In genomic region chr11:93653080-93653479, GRCh38 we compare ENCODE assay signal across 23 cellular contexts. TPM values are rescaled to one million over a fixed set of nuclear protein-coding genes. Genes with fewer than 3 reads are reported as not detected.
DNase-seq lines count a peak whose midpoint lies in the region; ATAC-seq and TF ChIP-seq lines count a peak whose summit lies in the region.
"Had no signal": no experiment of that assay in that cellular context is flagged by ENCODE, and none has a peak within 500 bp of the region (broad histone marks: within the 10 kb centered on the region; RNA-seq: fewer than 3 reads in every experiment).

No MANE protein-coding gene starts in this region.

- peak; percentile 51 for ATAC-seq in GM18861 (IDR thresholded peaks at IDR 0.05; ENCODE audit: unreplicated experiment)
- peak; percentile 75 for ATAC-seq in HG02610 (IDR thresholded peaks at IDR 0.05; ENCODE audit: unreplicated experiment)
- ATAC-seq in HG03432 (IDR thresholded peaks at IDR 0.05; ENCODE audit: unreplicated experiment) = peak; percentile 67
- no peak for ATAC-seq in HG03159 (IDR thresholded peaks at IDR 0.05; ENCODE audit: unreplicated experiment)
- ATAC-seq: left ventricle myocardium superior, right lobe of liver, Right ventricle myocardium inferior, T-cell had no signal

- intact Hi-C loops in CD14-positive monocyte (cut with micrococcal nuclease) = loop anchor here (5.0 to 10.0 kb wide), 4 partner anchors 108 to 418 kb away; partner anchors contain the start of gene SMCO4 (in 2 of the 2)

- no peak for DNase-seq in CD14-positive monocyte (ENCODE audit: low spot score)
- DNase-seq in HCEC 1CT = no peak
- no peak for DNase-seq in NCI-H1436 treated with DMSO at 0.1 percent for 48 hours (lab: John Stamatoyannopoulos, UW)
- no peak for DNase-seq in COLO668 (lab: John Stamatoyannopoulos, UW; ENCODE audit: unreplicated experiment)
- DNase-seq: anterior cingulate cortex; CD4-positive, alpha-beta T cell; DMS79 treated with DMSO at 0.1 percent for 48 hours; effector CD8-positive, alpha-beta T cell; glutamatergic neuron; left ventricle myocardium superior; mucosa of descending colon; NCI-H1694; NCI-H226; NK-92 treated with Interleukin-12 subunit alpha and Interleukin-12 subunit beta, amount 100 ng/mL, for 24 hours; nucleus accumbens; right lobe of liver; T-cell had no signal

- H3K4me1 Mint-ChIP-seq in CD14-positive monocyte = peaks cover 39% of the 10 kb centered on the region
- H3K4me1 Mint-ChIP-seq: central memory CD8-positive, alpha-beta T cell had no signal

- H3K9me3 Mint-ChIP-seq in CD14-positive monocyte = peaks cover 3 to 12% (median 8%) of the 10 kb centered on the region in 7 donors
- H3K9me3 Mint-ChIP-seq: CD4-positive, alpha-beta T cell; central memory CD8-positive, alpha-beta T cell; T-cell had no signal

- TF ChIP-seq CTCF in CD14-positive monocyte (IDR thresholded peaks at IDR 0.05) = no peak

- H3K27me3 Mint-ChIP-seq in CD14-positive monocyte (ENCODE audit: low read depth in 3 of 3) = peaks cover 0 to 9% (median 2%) of the 10 kb centered on the region in 3 donors

- peak overlapping the region in 5 of 7 donors; percentile 35 to 92 (median 87) for H3K27ac Mint-ChIP-seq in CD14-positive monocyte
- H3K27ac Mint-ChIP-seq: CD4-positive, alpha-beta T cell had no signal

- H3K36me3 Mint-ChIP-seq in CD14-positive monocyte = peaks cover 0 to 3% of the 10 kb centered on the region in 2 donors
- H3K36me3 Mint-ChIP-seq: T-cell had no signal

- H3K4me3 Mint-ChIP-seq in CD14-positive monocyte = no peak overlapping the region
- H3K4me3 Mint-ChIP-seq: CD4-positive, alpha-beta T cell; central memory CD8-positive, alpha-beta T cell; T-cell had no signal

RNA-seq across cellular contexts. Expression of gene CEP295, which starts 8.4 kb away (rescaled TPM):
- under 1 TPM; 0.29 to 1.00 TPM for polyA plus RNA-seq in CD14-positive monocyte
